In genomic region chr1:24735156-24735618, GRCh38 we compare ENCODE assay signal across 13 cellular contexts. TPM values are rescaled to one million over a fixed set of nuclear protein-coding genes. Genes with fewer than 3 reads are reported as not detected.
A peak's percentile ranks its signal among the peaks of the same experiment; 100 is the strongest.
DNase-seq lines count a peak whose midpoint lies in the region; ATAC-seq and TF ChIP-seq lines count a peak whose summit lies in the region.
"Had no signal": no experiment of that assay in that cellular context is flagged by ENCODE, and none has a peak within 500 bp of the region (broad histone marks: within the 10 kb centered on the region; RNA-seq: fewer than 3 reads in every experiment).

No MANE protein-coding gene starts in this region.

- peak; percentile 29 for ATAC-seq in SK-N-SH treated with all-trans-retinoic acid at 6 μM for 48 hours
- no peak for ATAC-seq in HG02623 (IDR thresholded peaks at IDR 0.05; ENCODE audit: unreplicated experiment)

- peaks cover 29 to 72% (median 64%) of the 10 kb centered on the region in 10 experiments for H3K4me1 ChIP-seq in BLaER1 treated with 17β-estradiol and CSF1 and Interleukin-3, amounts not matched to agents 10 nM and 100 nM
- peaks cover 42% of the 10 kb centered on the region for H3K4me1 ChIP-seq in left ventricle myocardium inferior
- H3K4me1 ChIP-seq: pancreas had no signal

- intact Hi-C loops in left ventricle myocardium inferior (cut with micrococcal nuclease) (no loop called here), posterior vena cava (cut with DNase I) (loop anchor here in 1 of 2 donors (10.0 kb wide), 1 partner anchor 50 kb away; no protein-coding TSS in a partner anchor)

- H3K9me3 ChIP-seq in BLaER1 treated with 17β-estradiol and CSF1 and Interleukin-3, amounts not matched to agents 10 nM and 100 nM (replicated peaks in 1 of 11): no peaks in the 10 kb centered on the region
- no peaks in the 10 kb centered on the region for H3K9me3 ChIP-seq in left ventricle myocardium inferior (replicated peaks)
- H3K9me3 ChIP-seq: MG63, pancreas, SJSA1 had no signal

- no peaks in the 10 kb centered on the region for H3K27me3 ChIP-seq in BLaER1 treated with 17β-estradiol and CSF1 and Interleukin-3, amounts not matched to agents 10 nM and 100 nM
- H3K27me3 ChIP-seq in left ventricle myocardium inferior (ENCODE audit: low read depth): no peaks in the 10 kb centered on the region
- H3K27me3 ChIP-seq: MG63, pancreas, SJSA1 had no signal

- TF ChIP-seq CTCF in left ventricle myocardium inferior (IDR thresholded peaks at IDR 0.05; ENCODE audit: borderline replicate concordance): no peak

- no peak for DNase-seq in left ventricle myocardium inferior
- peak; percentile 23 for DNase-seq in posterior vena cava (ENCODE audit: low spot score)
- no peak for DNase-seq in NCI-H2081 treated with DMSO at 0.1 percent for 48 hours (lab: John Stamatoyannopoulos, UW)
- DNase-seq in GF-D8 (lab: John Stamatoyannopoulos, UW): no peak
- no peak for DNase-seq in dedifferentiated amniotic fluid mesenchymal stem cell (ENCODE audit: extremely low spot score)
- DNase-seq: activated CD4-positive, alpha-beta T cell treated with anti-CD3 and anti-CD28 coated beads, Interleukin-2, amount 50 U/mL, for 4 hours; activated naive CD8-positive, alpha-beta T cell treated with anti-CD3 and anti-CD28 coated beads, Interleukin-2, amount 10 ng/mL, durations not matched to agents 7 days and 5 days; pancreas had no signal

- H3K4me3 ChIP-seq in BLaER1 treated with 17β-estradiol and CSF1 and Interleukin-3, amounts not matched to agents 10 nM and 100 nM: no peak overlapping the region
- H3K4me3 ChIP-seq in left ventricle myocardium inferior: peak overlapping the region; percentile 51
- H3K4me3 ChIP-seq: MG63, pancreas, SJSA1 had no signal

- no peaks in the 10 kb centered on the region for H4K20me1 ChIP-seq in BLaER1 treated with 17β-estradiol and CSF1 and Interleukin-3, amounts not matched to agents 10 nM and 100 nM

- H3K9ac ChIP-seq in BLaER1 treated with 17β-estradiol and CSF1 and Interleukin-3, amounts not matched to agents 10 nM and 100 nM: peak overlapping the region in 6 of 11 experiments; percentile 11 to 31 (median 20); a peak in 3 of 22 replicates

- H3K36me3 ChIP-seq in BLaER1 treated with 17β-estradiol and CSF1 and Interleukin-3, amounts not matched to agents 10 nM and 100 nM: no peaks in the 10 kb centered on the region
- no peaks in the 10 kb centered on the region for H3K36me3 ChIP-seq in left ventricle myocardium inferior
- H3K36me3 ChIP-seq: MG63, pancreas, SJSA1 had no signal

- peak overlapping the region in 6 of 11 experiments; percentile 27 to 60 (median 34); a peak in 9 of 22 replicates for H3K27ac ChIP-seq in BLaER1 treated with 17β-estradiol and CSF1 and Interleukin-3, amounts not matched to agents 10 nM and 100 nM
- peak overlapping the region; percentile 93 for H3K27ac ChIP-seq in left ventricle myocardium inferior (replicated peaks)
- H3K27ac ChIP-seq: pancreas, SJSA1 had no signal

- H3K4me2 ChIP-seq in BLaER1 treated with 17β-estradiol and CSF1 and Interleukin-3, amounts not matched to agents 10 nM and 100 nM: peak overlapping the region; percentile 40 to 82 (median 64)

TF ChIP-seq in SK-N-SH treated with all-trans-retinoic acid at 6 μM for 48 hours, 23 proteins besides CTCF, POLR2A, EP300 and RAD21:
- TF ChIP-seq ZFP30 (CRISPR knock-in tag; IDR thresholded peaks at IDR 0.05) (no peak), SNAI2 (CRISPR knock-in tag; IDR thresholded peaks at IDR 0.05) (no peak), CREB5 (CRISPR knock-in tag; IDR thresholded peaks at IDR 0.05; ENCODE audit: low read depth) (no peak), RARB (CRISPR knock-in tag; IDR thresholded peaks at IDR 0.05) (no peak), ZNF8 (CRISPR knock-in tag; IDR thresholded peaks at IDR 0.05) (no peak), CSDC2 (CRISPR knock-in tag; IDR thresholded peaks at IDR 0.05) (no peak), GLIS3 (CRISPR knock-in tag; IDR thresholded peaks at IDR 0.05) (no peak)
- TF ChIP-seq, protein P1, sequence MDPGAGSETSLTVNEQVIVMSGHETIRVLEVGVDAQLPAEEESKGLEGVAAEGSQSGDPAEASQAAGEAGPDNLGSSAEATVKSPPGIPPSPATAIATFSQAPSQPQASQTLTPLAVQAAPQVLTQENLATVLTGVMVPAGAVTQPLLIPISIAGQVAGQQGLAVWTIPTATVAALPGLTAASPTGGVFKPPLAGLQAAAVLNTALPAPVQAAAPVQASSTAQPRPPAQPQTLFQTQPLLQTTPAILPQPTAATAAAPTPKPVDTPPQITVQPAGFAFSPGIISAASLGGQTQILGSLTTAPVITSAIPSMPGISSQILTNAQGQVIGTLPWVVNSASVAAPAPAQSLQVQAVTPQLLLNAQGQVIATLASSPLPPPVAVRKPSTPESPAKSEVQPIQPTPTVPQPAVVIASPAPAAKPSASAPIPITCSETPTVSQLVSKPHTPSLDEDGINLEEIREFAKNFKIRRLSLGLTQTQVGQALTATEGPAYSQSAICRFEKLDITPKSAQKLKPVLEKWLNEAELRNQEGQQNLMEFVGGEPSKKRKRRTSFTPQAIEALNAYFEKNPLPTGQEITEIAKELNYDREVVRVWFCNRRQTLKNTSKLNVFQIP (CRISPR knock-in tag; IDR thresholded peaks at IDR 0.05; ENCODE audit: borderline replicate concordance, low read depth): no peak

RNA-seq across cellular contexts. Expression of gene CLIC4, which starts 10.1 kb away (rescaled TPM):
- total RNA-seq in left ventricle myocardium inferior (325 TPM), posterior vena cava (100 to 1,000 TPM; 566 to 848 TPM)
